1 cellular context compared by ENCODE assay signal in the genomic region with DNA sequence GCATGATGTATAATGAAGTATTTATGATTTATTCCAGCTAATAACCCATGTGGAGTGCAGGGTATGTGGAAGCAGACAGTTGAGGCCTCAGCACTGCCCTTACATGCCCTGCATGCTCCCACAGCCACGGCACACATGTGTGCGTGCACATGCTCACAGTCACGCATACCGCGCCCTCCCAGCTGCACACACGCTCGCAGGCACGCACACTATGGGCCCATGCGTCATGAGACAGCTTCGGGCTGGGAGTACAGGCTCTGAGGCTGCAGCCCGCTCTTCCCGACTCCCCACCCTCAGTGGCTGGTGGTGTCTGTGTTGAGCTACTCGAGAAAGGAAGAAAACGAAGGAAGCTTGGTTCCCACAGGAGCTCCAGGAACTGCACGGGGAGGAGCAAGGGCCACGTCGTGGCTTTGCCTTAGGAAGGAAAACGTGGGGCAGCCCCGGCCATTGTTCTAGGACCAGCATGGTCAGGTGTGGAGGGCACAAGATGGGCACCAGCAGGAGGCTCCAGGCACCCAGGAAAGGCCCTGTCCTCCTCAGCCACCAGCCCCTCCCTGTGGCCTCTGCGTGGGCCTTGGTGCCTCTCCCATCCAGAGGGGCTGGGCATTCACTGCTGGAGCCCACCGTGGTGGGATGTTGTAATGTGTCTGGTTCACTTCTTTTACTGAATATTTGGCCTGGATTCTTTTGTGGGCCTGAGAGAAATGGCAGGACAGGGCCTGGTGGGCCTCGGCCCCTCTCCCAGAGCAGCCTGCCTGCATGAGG.
TF ChIP-seq lines count a peak whose summit lies in the region.

No MANE protein-coding gene starts in this region.

TF ChIP-seq in WTC11, 78 proteins besides CTCF, POLR2A, EP300 and RAD21 (continued from another document):
- no peak for TF ChIP-seq GTF2I (CRISPR knock-in tag; conservative IDR thresholded peaks at IDR 0.05)
- no peak for TF ChIP-seq TEAD1 (CRISPR knock-in tag; IDR thresholded peaks at IDR 0.05)
- TF ChIP-seq, protein P1, sequence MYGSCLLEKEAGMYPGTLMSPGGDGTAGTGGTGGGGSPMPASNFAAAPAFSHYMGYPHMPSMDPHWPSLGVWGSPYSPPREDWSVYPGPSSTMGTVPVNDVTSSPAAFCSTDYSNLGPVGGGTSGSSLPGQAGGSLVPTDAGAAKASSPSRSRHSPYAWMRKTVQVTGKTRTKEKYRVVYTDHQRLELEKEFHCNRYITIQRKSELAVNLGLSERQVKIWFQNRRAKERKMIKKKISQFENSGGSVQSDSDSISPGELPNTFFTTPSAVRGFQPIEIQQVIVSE (CRISPR knock-in tag; IDR thresholded peaks at IDR 0.05; ENCODE audit: borderline replicate concordance), result no peak
- TF ChIP-seq ZNF512 (CRISPR knock-in tag; IDR thresholded peaks at IDR 0.05; ENCODE audit: borderline replicate concordance), result no peak
- TF ChIP-seq ZSCAN18 (CRISPR knock-in tag; IDR thresholded peaks at IDR 0.05), result no peak
- TF ChIP-seq, protein P2, sequence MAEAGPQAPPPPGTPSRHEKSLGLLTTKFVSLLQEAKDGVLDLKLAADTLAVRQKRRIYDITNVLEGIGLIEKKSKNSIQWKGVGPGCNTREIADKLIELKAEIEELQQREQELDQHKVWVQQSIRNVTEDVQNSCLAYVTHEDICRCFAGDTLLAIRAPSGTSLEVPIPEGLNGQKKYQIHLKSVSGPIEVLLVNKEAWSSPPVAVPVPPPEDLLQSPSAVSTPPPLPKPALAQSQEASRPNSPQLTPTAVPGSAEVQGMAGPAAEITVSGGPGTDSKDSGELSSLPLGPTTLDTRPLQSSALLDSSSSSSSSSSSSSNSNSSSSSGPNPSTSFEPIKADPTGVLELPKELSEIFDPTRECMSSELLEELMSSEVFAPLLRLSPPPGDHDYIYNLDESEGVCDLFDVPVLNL (CRISPR knock-in tag; IDR thresholded peaks at IDR 0.05; ENCODE audit: borderline replicate concordance, low read depth), result no peak
- no peak for TF ChIP-seq TP53 (CRISPR knock-in tag; IDR thresholded peaks at IDR 0.05)
TF ChIP-seq in WTC11: peak in this region for 0.
